Comparison of ENCODE assay signal across 1 cellular context in genomic region chr18:22171839-22172582, GRCh38.
TF ChIP-seq lines count a peak whose summit lies in the region.

No MANE protein-coding gene starts in this region.

TF ChIP-seq in GM23338, 12 proteins besides CTCF, POLR2A, EP300 and RAD21 (continued from another document):
- TF ChIP-seq ZNF462 (CRISPR knock-in tag; IDR thresholded peaks at IDR 0.05) (no peak), JUNB (IDR thresholded peaks at IDR 0.05; ENCODE audit: unreplicated experiment) (no peak), EZH2phosphoT487 (IDR thresholded peaks at IDR 0.05; ENCODE audit: unreplicated experiment) (peak; percentile 73), POLR2AphosphoS5 (IDR thresholded peaks at IDR 0.05; ENCODE audit: low read depth) (no peak), EZH2 (IDR thresholded peaks at IDR 0.05; ENCODE audit: low read depth, unreplicated experiment) (peak; percentile 99), STAT1 (IDR thresholded peaks at IDR 0.05; ENCODE audit: unreplicated experiment) (no peak), CREB1 (CRISPR knock-in tag; IDR thresholded peaks at IDR 0.05; ENCODE audit: low read depth) (no peak), ETS1 (IDR thresholded peaks at IDR 0.05) (no peak), ZNF114 (CRISPR knock-in tag; IDR thresholded peaks at IDR 0.05) (no peak), ZNF331 (CRISPR knock-in tag; IDR thresholded peaks at IDR 0.05; ENCODE audit: low read depth) (no peak)
